Comparison of ENCODE assay signal across 30 cellular contexts in genomic region chr3:136177876-136178275, GRCh38.
"Had no signal": no experiment of that assay in that cellular context is flagged by ENCODE, and none has a peak within 500 bp of the region (broad histone marks: within the 10 kb centered on the region; RNA-seq: fewer than 3 reads in every experiment).

No MANE protein-coding gene starts in this region.

- H3K9me3 ChIP-seq: pancreas, prostate gland, sigmoid colon, upper lobe of left lung, vagina had no signal

- H3K36me3 ChIP-seq: brain microvascular endothelial cell, pancreas, prostate gland, sigmoid colon, upper lobe of left lung, vagina had no signal

- DNase-seq: activated B cell treated with CpG ODN at 0.5 μM for 24 hours; activated CD4-positive, alpha-beta memory T cell treated with anti-CD3 and anti-CD28 coated beads for 36 hours; activated CD4-positive, alpha-beta T cell treated with anti-CD3 and anti-CD28 coated beads for 48 hours; activated CD8-positive, alpha-beta memory T cell treated with anti-CD3 and anti-CD28 coated beads, Interleukin-2, amount 50 U/mL, for 4 hours; activated naive CD8-positive, alpha-beta T cell treated with anti-CD3 and anti-CD28 coated beads for 36 hours; activated T-cell treated with anti-CD3 and anti-CD28 coated beads, Interleukin-2, amount 50 U/mL, for 1 hour; amniotic stem cell; brain microvascular endothelial cell; foreskin fibroblast; head of caudate nucleus; hippocampal formation; left cardiac atrium; left ventricle myocardium superior; nucleus accumbens; pancreas; retina; sigmoid colon; small intestine; stimulated activated CD4-positive, alpha-beta T cell treated with anti-CD3 and anti-CD28 coated beads, Interleukin-4, amount 100 ng/mL, for 24 hours; stimulated activated naive CD8-positive, alpha-beta T cell treated with anti-CD3 and anti-CD28 coated beads, Interleukin-15, amount 100 ng/mL, for 72 hours; substantia nigra; T-cell; upper lobe of left lung had no signal

- H3K4me1 ChIP-seq: prostate gland had no signal

- H3K27me3 Mint-ChIP-seq: activated B cell treated with CpG ODN at 0.5 μM for 24 hours; activated CD4-positive, alpha-beta memory T cell treated with anti-CD3 and anti-CD28 coated beads for 36 hours; activated naive CD8-positive, alpha-beta T cell treated with anti-CD3 and anti-CD28 coated beads for 36 hours; stimulated activated memory B cell treated with anti-CD40 and anti-IgM and Interleukin-4, amounts not matched to agents 10 μg/mL and 1 μg/mL and 100 μg/mL, for 72 hours; stimulated activated naive CD8-positive, alpha-beta T cell treated with anti-CD3 and anti-CD28 coated beads, Interleukin-15, amount 100 ng/mL, for 72 hours; T-cell had no signal

- ATAC-seq: esophagus mucosa; left cardiac atrium; left ventricle myocardium superior; pancreas; stimulated activated memory B cell treated with anti-CD40 and anti-IgM and Interleukin-4, amounts not matched to agents 10 μg/mL and 1 μg/mL and 100 μg/mL, for 72 hours; stimulated activated naive CD8-positive, alpha-beta T cell treated with anti-CD3 and anti-CD28 coated beads, Interleukin-15, amount 100 ng/mL, for 72 hours; T-cell had no signal

- H3K36me3 Mint-ChIP-seq: activated CD4-positive, alpha-beta memory T cell treated with anti-CD3 and anti-CD28 coated beads for 36 hours; stimulated activated memory B cell treated with anti-CD40 and anti-IgM and Interleukin-4, amounts not matched to agents 10 μg/mL and 1 μg/mL and 100 μg/mL, for 72 hours had no signal

- H3K27ac Mint-ChIP-seq: activated B cell treated with CpG ODN at 0.5 μM for 24 hours; activated CD4-positive, alpha-beta memory T cell treated with anti-CD3 and anti-CD28 coated beads for 36 hours; activated naive CD8-positive, alpha-beta T cell treated with anti-CD3 and anti-CD28 coated beads for 36 hours; activated T-helper 2 cell treated with anti-CD3 and anti-CD28 coated beads, Interferon-gamma antibody, Interleukin-2, Interleukin-4, amounts not matched to agents 10 μg/mL and 5 μg/mL and 100 μg/mL, durations not matched to agents 14 hours and 24 hours and 36 hours; stimulated activated memory B cell treated with anti-CD40 and anti-IgM and Interleukin-4, amounts not matched to agents 10 μg/mL and 1 μg/mL and 100 μg/mL, for 72 hours; stimulated activated naive CD8-positive, alpha-beta T cell treated with anti-CD3 and anti-CD28 coated beads, Interleukin-15, amount 100 ng/mL, for 72 hours; T-cell; T-helper 2 cell treated with Interferon-gamma antibody and Interleukin-4, amounts not matched to agents 5 μg/mL and 100 μg/mL, for 36 hours had no signal

- H3K4me3 Mint-ChIP-seq: activated B cell treated with CpG ODN at 0.5 μM for 24 hours; activated CD4-positive, alpha-beta memory T cell treated with anti-CD3 and anti-CD28 coated beads for 36 hours; activated naive CD8-positive, alpha-beta T cell treated with anti-CD3 and anti-CD28 coated beads for 36 hours; neural crest cell; stimulated activated memory B cell treated with anti-CD40 and anti-IgM and Interleukin-4, amounts not matched to agents 10 μg/mL and 1 μg/mL and 100 μg/mL, for 72 hours; stimulated activated naive CD8-positive, alpha-beta T cell treated with anti-CD3 and anti-CD28 coated beads, Interleukin-15, amount 100 ng/mL, for 72 hours; T-helper 2 cell treated with Interferon-gamma antibody and Interleukin-4, amounts not matched to agents 5 μg/mL and 100 μg/mL, for 36 hours had no signal

- H3K9me3 Mint-ChIP-seq: activated B cell treated with CpG ODN at 0.5 μM for 24 hours; activated CD4-positive, alpha-beta memory T cell treated with anti-CD3 and anti-CD28 coated beads for 36 hours; activated naive CD8-positive, alpha-beta T cell treated with anti-CD3 and anti-CD28 coated beads for 36 hours; activated T-helper 2 cell treated with anti-CD3 and anti-CD28 coated beads, Interferon-gamma antibody, Interleukin-2, Interleukin-4, amounts not matched to agents 10 μg/mL and 5 μg/mL and 100 μg/mL, durations not matched to agents 14 hours and 24 hours and 36 hours; neural crest cell; stimulated activated memory B cell treated with anti-CD40 and anti-IgM and Interleukin-4, amounts not matched to agents 10 μg/mL and 1 μg/mL and 100 μg/mL, for 72 hours; stimulated activated naive CD8-positive, alpha-beta T cell treated with anti-CD3 and anti-CD28 coated beads, Interleukin-15, amount 100 ng/mL, for 72 hours; T-cell; T-helper 2 cell treated with Interferon-gamma antibody and Interleukin-4, amounts not matched to agents 5 μg/mL and 100 μg/mL, for 36 hours had no signal

- H3K27me3 ChIP-seq: brain microvascular endothelial cell, pancreas, sigmoid colon, upper lobe of left lung, vagina had no signal

- H3K4me3 ChIP-seq: pancreas, prostate gland, sigmoid colon, upper lobe of left lung, vagina had no signal

- H3K27ac ChIP-seq: brain microvascular endothelial cell, pancreas, prostate gland, sigmoid colon, upper lobe of left lung, vagina had no signal
